ENCODE assay signal across 12 cellular contexts in the genomic region with DNA sequence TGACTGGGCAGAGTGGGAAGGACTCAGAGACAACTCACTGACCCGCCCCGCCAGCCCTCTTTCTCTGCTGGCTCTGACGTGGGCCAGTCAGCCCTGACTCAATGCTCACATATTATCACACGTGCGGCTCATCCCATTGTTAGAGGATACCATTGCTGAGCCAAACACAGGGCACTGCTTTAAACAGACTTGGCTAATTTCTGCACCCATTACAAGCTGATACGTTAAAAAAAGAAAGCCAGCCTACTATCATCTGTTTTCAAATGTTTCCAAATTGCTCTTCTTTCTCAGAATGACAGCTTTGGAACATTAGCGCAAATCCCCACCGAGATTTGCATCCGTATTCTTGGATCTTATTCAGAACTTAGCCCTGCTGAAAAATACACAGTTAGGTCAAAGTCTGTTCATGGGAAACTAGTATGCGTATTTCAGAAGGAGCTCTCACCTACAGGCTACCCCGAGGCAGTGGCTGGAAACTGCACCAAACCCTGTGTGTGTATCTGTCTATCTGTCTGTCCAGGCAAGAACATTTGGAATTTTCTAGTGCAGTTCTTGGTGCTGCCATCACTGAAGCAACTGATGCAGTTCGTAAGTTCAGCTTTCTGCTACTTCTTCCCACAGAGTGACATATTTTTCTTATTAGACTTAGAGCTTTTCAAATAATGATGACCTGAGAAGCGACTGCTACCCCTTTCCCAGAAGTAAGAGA. TPM values are rescaled to one million over a fixed set of nuclear protein-coding genes. Genes with fewer than 3 reads are reported as not detected.
DNase-seq lines count a peak whose midpoint lies in the region; ATAC-seq, FAIRE-seq and TF ChIP-seq lines count a peak whose summit lies in the region.
"Had no signal": no experiment of that assay in that cellular context is flagged by ENCODE, and none has a peak within 500 bp of the region (broad histone marks: within the 10 kb centered on the region; RNA-seq: fewer than 3 reads in every experiment).

No MANE protein-coding gene starts in this region.

- TF ChIP-seq CTCF in BJ (IDR thresholded peaks at IDR 0.05; ENCODE audit: insufficient read depth, low read depth, low read length): no peak
- TF ChIP-seq CTCF in gastroesophageal sphincter (IDR thresholded peaks at IDR 0.05): no peak
- TF ChIP-seq CTCF in osteoblast (IDR thresholded peaks at IDR 0.05; ENCODE audit: extremely low read depth, low read depth, low read length): no peak

- H3K4me3 Mint-ChIP-seq in natural killer cell treated with Interleukin-12 subunit alpha and Interleukin-12 subunit beta and Interleukin-15 and Interleukin-18, amount 100 ng/mL, for 72 hours: no peak overlapping the region
- H3K4me3 Mint-ChIP-seq: central memory CD8-positive, alpha-beta T cell had no signal

- 32 to 38% methylated on average over 11 to 13 of the region's 13 CpGs for WGBS in gastroesophageal sphincter (ENCODE audit: low coverage in 1 of 2), 2 donors

- H3K4me1 ChIP-seq in gastroesophageal sphincter (peaks cover 0 to 46% (median 0%) of the 10 kb centered on the region in 3 donors), osteoblast (ENCODE audit: insufficient read depth, low read length) (peaks cover 52% of the 10 kb centered on the region)

- TF ChIP-seq POLR2A in gastroesophageal sphincter (IDR thresholded peaks at IDR 0.05): no peak
- TF ChIP-seq POLR2A in GM12892 (IDR thresholded peaks at IDR 0.05; ENCODE audit: low read depth, low read length): no peak

- CTCF ChIA-PET in BJ (lab: Yijun Ruan, JAX): interaction anchor here (0.6 to 1.4 kb wide), 4 partner anchors 12 to 551 kb away, joined by 3 to 4 read pairs (median 3); no protein-coding TSS in a partner anchor

- DNase-seq in BJ (ENCODE audit: low read depth) (peak; percentile 70), anterior cingulate cortex (lab: John Stamatoyannopoulos, UW) (peak in 30 of 58 donors; percentile 12 to 74 (median 44)), osteoblast (ENCODE audit: insufficient read length, low spot score, missing footprints) (peak; percentile 94), DMS53 (lab: John Stamatoyannopoulos, UW) (no peak), GM12892 (ENCODE audit: insufficient read length) (no peak)
- no peak for DNase-seq in natural killer cell treated with Interleukin-12 subunit alpha and Interleukin-12 subunit beta and Interleukin-15 and Interleukin-18, amount 100 ng/mL, for 72 hours (ENCODE audit: low spot score)
- DNase-seq: KG1, midbrain had no signal

- no peaks in the 10 kb centered on the region for H3K9me3 Mint-ChIP-seq in natural killer cell treated with Interleukin-12 subunit alpha and Interleukin-12 subunit beta and Interleukin-15 and Interleukin-18, amount 100 ng/mL, for 72 hours
- H3K9me3 Mint-ChIP-seq: central memory CD8-positive, alpha-beta T cell had no signal

- H3K9me3 ChIP-seq in gastroesophageal sphincter (no peaks in the 10 kb centered on the region), osteoblast (ENCODE audit: low read depth, low read length) (no peaks in the 10 kb centered on the region)

- no peaks in the 10 kb centered on the region for H4K20me1 ChIP-seq in osteoblast (ENCODE audit: insufficient read depth, low read length)

- no peak overlapping the region for H3K27ac Mint-ChIP-seq in natural killer cell treated with Interleukin-12 subunit alpha and Interleukin-12 subunit beta and Interleukin-15 and Interleukin-18, amount 100 ng/mL, for 72 hours

- no peak for TF ChIP-seq EP300 in gastroesophageal sphincter (IDR thresholded peaks at IDR 0.05)

- H2AFZ ChIP-seq in osteoblast (ENCODE audit: low read length): peak overlapping the region; percentile 24

- H3K36me3 ChIP-seq in BJ (ENCODE audit: control insufficient read depth, insufficient read depth, low read length) (no peaks in the 10 kb centered on the region), gastroesophageal sphincter (no peaks in the 10 kb centered on the region), osteoblast (ENCODE audit: insufficient read depth, low read length) (peaks cover 3% of the 10 kb centered on the region)

- no peak for FAIRE-seq in GM12892 (lab: Jason Lieb, UNC)

- H3K27ac ChIP-seq in gastroesophageal sphincter: peak overlapping the region in 3 of 4 donors; percentile 50 to 75 (median 56)
- H3K27ac ChIP-seq in osteoblast (ENCODE audit: low read depth, low read length): peak overlapping the region; percentile 81

- H3K27me3 Mint-ChIP-seq in natural killer cell treated with Interleukin-12 subunit alpha and Interleukin-12 subunit beta and Interleukin-15 and Interleukin-18, amount 100 ng/mL, for 72 hours: peaks cover 10 to 14% of the 10 kb centered on the region in 2 donors

- H3K4me1 Mint-ChIP-seq in natural killer cell treated with Interleukin-12 subunit alpha and Interleukin-12 subunit beta and Interleukin-15 and Interleukin-18, amount 100 ng/mL, for 72 hours (ENCODE audit: low read depth in 2 of 2): peaks cover 0 to 10% of the 10 kb centered on the region in 2 donors
- H3K4me1 Mint-ChIP-seq: central memory CD8-positive, alpha-beta T cell had no signal

- no peaks in the 10 kb centered on the region for H3K36me3 Mint-ChIP-seq in natural killer cell treated with Interleukin-12 subunit alpha and Interleukin-12 subunit beta and Interleukin-15 and Interleukin-18, amount 100 ng/mL, for 72 hours

- no peak overlapping the region for H3K4me3 ChIP-seq in BJ (ENCODE audit: low read depth, low read length)
- no peak overlapping the region for H3K4me3 ChIP-seq in gastroesophageal sphincter
- peak overlapping the region; percentile 21 for H3K4me3 ChIP-seq in osteoblast (ENCODE audit: insufficient read depth, low read length)

- no peaks in the 10 kb centered on the region for H3K27me3 ChIP-seq in BJ (ENCODE audit: control insufficient read depth, insufficient read depth, low read length)
- no peaks in the 10 kb centered on the region for H3K27me3 ChIP-seq in gastroesophageal sphincter
- no peaks in the 10 kb centered on the region for H3K27me3 ChIP-seq in osteoblast (ENCODE audit: insufficient read depth, low read length)

- H3K79me2 ChIP-seq in osteoblast (ENCODE audit: insufficient read depth, low read length): peaks cover 59% of the 10 kb centered on the region

- peak overlapping the region; percentile 68 for H3K4me2 ChIP-seq in osteoblast (ENCODE audit: insufficient read depth, low read length)

- POLR2A ChIA-PET in BJ (lab: Charles Lee): no interaction called here

- peak; percentile 26 for ATAC-seq in gastroesophageal sphincter
- no peak for ATAC-seq in GM21381 (IDR thresholded peaks at IDR 0.05; ENCODE audit: unreplicated experiment)
- ATAC-seq in natural killer cell treated with Interleukin-12 subunit alpha and Interleukin-12 subunit beta and Interleukin-15 and Interleukin-18, amount 100 ng/mL, for 72 hours: no peak
- ATAC-seq: Panc1 had no signal

RNA-seq across cellular contexts. Expression of gene RAMACL, which starts 32.8 kb away (rescaled TPM):
- polyA plus RNA-seq in BJ (2011; rRNA removed): 0.26 and 0.32 TPM in 2 replicates
- polyA minus RNA-seq in BJ (2011; rRNA and poly(A)+ RNA removed): 1.4 and 2.3 TPM in 2 replicates
- 1 to 10 TPM in 3 of 4 donors, under 1 TPM in 1; 0.27 to 2.5 (median 1.7) TPM for total RNA-seq in gastroesophageal sphincter
- 3.3 and 4.1 TPM in 2 replicates for total RNA-seq in osteoblast
- 0.23 TPM for polyA plus RNA-seq in GM12892 (2012; ENCODE audit: missing spikeins)
- total RNA-seq in natural killer cell treated with Interleukin-12 subunit alpha and Interleukin-12 subunit beta and Interleukin-15 and Interleukin-18, amount 100 ng/mL, for 72 hours: under 1 TPM; 0.21 to 0.73 TPM

Comparison
In these comparisons a context has a peak if more than half of its experiments do, and no peak if none do; other contexts are left out.
1. DNase-seq: peak in BJ (single experiment), anterior cingulate cortex (30 of 58) and osteoblast (single experiment); none in DMS53 (single experiment), GM12892 (single experiment) and natural killer cell treated with Interleukin-12 subunit alpha and Interleukin-12 subunit beta and Interleukin-15 and Interleukin-18, amount 100 ng/mL, for 72 hours (single experiment).